Comparison of ENCODE assay signal across 8 cellular contexts in genomic region chr17:62473030-62473982, GRCh38. TPM values are rescaled to one million over a fixed set of nuclear protein-coding genes. Genes with fewer than 3 reads are reported as not detected.
A peak's percentile ranks its signal among the peaks of the same experiment; 100 is the strongest.
DNase-seq lines count a peak whose midpoint lies in the region; FAIRE-seq and TF ChIP-seq lines count a peak whose summit lies in the region.
"Not testable (repeated sequence)": the region's sequence is repeated elsewhere in the genome, so short reads cannot be mapped to it uniquely, and the experiment has no call there.

No MANE protein-coding gene starts in this region.

- peak; percentile 30 for FAIRE-seq in urothelium cell line (lab: Jason Lieb, UNC)

- not testable (repeated sequence) for H3K36me3 Mint-ChIP-seq in chondrocyte (ENCODE audit: low read depth)

- not testable (repeated sequence) for H3K9me3 Mint-ChIP-seq in chondrocyte (ENCODE audit: low read depth)

- H3K4me3 Mint-ChIP-seq in chondrocyte (ENCODE audit: unreplicated experiment), result not testable (repeated sequence)

- H3K27ac Mint-ChIP-seq in chondrocyte (ENCODE audit: unreplicated experiment), result not testable (repeated sequence)

- peaks cover 13% of the 10 kb centered on the region for H3K4me1 Mint-ChIP-seq in chondrocyte (ENCODE audit: low read depth)

- TF ChIP-seq CTCF in chondrocyte (IDR thresholded peaks at IDR 0.05), result not testable (repeated sequence)

- peak; percentile 17 for DNase-seq in ELF-1 (ENCODE audit: low read depth, low spot score)
- peak; percentile 27 for DNase-seq in M059J (ENCODE audit: low read depth)
- DNase-seq in NCI-H774 (lab: John Stamatoyannopoulos, UW), result peak; percentile 16
- peak; percentile 43 for DNase-seq in SW480 (ENCODE audit: low spot score)
- peak; percentile 25 for DNase-seq in chondrocyte (ENCODE audit: low spot score)
- peak; percentile 63 for DNase-seq in islet precursor cell
- peak; percentile 67 for DNase-seq in myocyte (ENCODE audit: low read depth)
- not testable (repeated sequence) for DNase-seq in urothelium cell line (ENCODE audit: low spot score)

- H3K27me3 Mint-ChIP-seq in chondrocyte (ENCODE audit: low read depth), result not testable (repeated sequence)

RNA-seq across cellular contexts. Expression of gene TLK2, which starts 5.3 kb away (rescaled TPM):
- total RNA-seq in M059J (2014; rRNA removed; shearing (Covaris generic)), result 28.3 and 43.9 TPM in 2 replicates
- total RNA-seq in chondrocyte (35.5 to 39.5 TPM (median 38.8 TPM) in 3 replicates), myocyte (51.4 and 71.1 TPM in 2 replicates)
- 26.3 TPM for polyA plus RNA-seq in myocyte (2012)

RNA-seq across cellular contexts. Expression of gene METTL2A, which starts 49.6 kb away (rescaled TPM):
- 18.7 and 20.1 TPM in 2 replicates for total RNA-seq in M059J (2014; rRNA removed; shearing (Covaris generic))
- total RNA-seq in chondrocyte, result 17.9 to 21.4 TPM (median 19.1 TPM) in 3 replicates
- total RNA-seq in myocyte, result 23.5 and 26.1 TPM in 2 replicates
- polyA plus RNA-seq in myocyte (2012), result 19.5 TPM
